1 cellular context compared by ENCODE assay signal in the genomic region with DNA sequence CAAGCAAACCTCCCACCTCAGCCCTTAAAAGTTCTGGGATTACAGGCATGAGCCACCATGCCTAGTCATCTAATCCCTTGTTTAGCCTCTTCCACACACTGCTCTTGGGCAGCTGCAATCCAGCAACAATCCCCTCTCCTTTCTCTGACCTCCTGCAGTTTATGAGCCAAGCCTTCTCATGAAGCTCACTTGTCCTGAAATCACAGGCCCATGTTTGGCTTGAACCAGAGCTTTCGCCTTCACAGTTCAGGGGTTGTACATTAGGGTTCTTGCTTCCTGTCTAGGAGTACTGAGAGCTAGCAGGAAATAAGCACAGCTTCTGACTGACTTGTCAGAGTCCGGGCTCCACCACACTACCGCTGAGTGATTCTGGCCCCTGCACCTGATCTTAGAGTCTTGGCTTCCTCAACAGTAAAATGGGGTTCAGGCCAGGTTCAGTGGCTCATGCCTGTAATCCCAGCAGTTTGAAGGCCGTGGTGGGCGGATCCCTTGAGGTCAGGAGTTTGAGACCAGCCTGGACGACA.
TF ChIP-seq lines count a peak whose summit lies in the region.

No MANE protein-coding gene starts in this region.

TF ChIP-seq in K562, 482 proteins besides CTCF, POLR2A, EP300 and RAD21 (continues in another document):
- TF ChIP-seq TAF9B (IDR thresholded peaks at IDR 0.05; ENCODE audit: partially characterized antibody), result no peak
- TF ChIP-seq NCOA2 (IDR thresholded peaks at IDR 0.05; ENCODE audit: partially characterized antibody in 2 of 2), result no peak
- no peak for TF ChIP-seq ZNF41 (CRISPR knock-in tag; conservative IDR thresholded peaks at IDR 0.05)
- TF ChIP-seq TCF7L2 (IDR thresholded peaks at IDR 0.05; ENCODE audit: low read depth, low read length), result no peak
- peak; percentile 43 for TF ChIP-seq CXXC5 (CRISPR knock-in tag; IDR thresholded peaks at IDR 0.05)
- no peak for TF ChIP-seq SREBF1 (IDR thresholded peaks at IDR 0.05; ENCODE audit: borderline replicate concordance, low read depth, low read length)
- no peak for TF ChIP-seq GATAD2A (IDR thresholded peaks at IDR 0.05)
- TF ChIP-seq PTTG1 (tag; IDR thresholded peaks at IDR 0.05; ENCODE audit: low read depth), result no peak
- no peak for TF ChIP-seq ESRRB (CRISPR knock-in tag; IDR thresholded peaks at IDR 0.05; ENCODE audit: borderline replicate concordance)
- no peak for TF ChIP-seq CHCHD3 (CRISPR knock-in tag; IDR thresholded peaks at IDR 0.05)
- no peak for TF ChIP-seq MTA2 (IDR thresholded peaks at IDR 0.05; ENCODE audit: low read depth)
- peak; percentile 18 for TF ChIP-seq NEUROD1 (IDR thresholded peaks at IDR 0.05; ENCODE audit: borderline replicate concordance, low read depth, low read length, partially characterized antibody)
- TF ChIP-seq, protein P1, sequence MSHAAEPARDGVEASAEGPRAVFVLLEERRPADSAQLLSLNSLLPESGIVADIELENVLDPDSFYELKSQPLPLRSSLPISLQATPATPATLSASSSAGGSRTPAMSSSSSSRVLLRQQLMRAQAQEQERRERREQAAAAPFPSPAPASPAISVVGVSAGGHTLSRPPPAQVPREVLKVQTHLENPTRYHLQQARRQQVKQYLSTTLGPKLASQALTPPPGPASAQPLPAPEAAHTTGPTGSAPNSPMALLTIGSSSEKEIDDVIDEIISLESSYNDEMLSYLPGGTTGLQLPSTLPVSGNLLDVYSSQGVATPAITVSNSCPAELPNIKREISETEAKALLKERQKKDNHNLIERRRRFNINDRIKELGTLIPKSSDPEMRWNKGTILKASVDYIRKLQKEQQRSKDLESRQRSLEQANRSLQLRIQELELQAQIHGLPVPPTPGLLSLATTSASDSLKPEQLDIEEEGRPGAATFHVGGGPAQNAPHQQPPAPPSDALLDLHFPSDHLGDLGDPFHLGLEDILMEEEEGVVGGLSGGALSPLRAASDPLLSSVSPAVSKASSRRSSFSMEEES (CRISPR knock-in tag; IDR thresholded peaks at IDR 0.05), result no peak
- TF ChIP-seq, protein P2, sequence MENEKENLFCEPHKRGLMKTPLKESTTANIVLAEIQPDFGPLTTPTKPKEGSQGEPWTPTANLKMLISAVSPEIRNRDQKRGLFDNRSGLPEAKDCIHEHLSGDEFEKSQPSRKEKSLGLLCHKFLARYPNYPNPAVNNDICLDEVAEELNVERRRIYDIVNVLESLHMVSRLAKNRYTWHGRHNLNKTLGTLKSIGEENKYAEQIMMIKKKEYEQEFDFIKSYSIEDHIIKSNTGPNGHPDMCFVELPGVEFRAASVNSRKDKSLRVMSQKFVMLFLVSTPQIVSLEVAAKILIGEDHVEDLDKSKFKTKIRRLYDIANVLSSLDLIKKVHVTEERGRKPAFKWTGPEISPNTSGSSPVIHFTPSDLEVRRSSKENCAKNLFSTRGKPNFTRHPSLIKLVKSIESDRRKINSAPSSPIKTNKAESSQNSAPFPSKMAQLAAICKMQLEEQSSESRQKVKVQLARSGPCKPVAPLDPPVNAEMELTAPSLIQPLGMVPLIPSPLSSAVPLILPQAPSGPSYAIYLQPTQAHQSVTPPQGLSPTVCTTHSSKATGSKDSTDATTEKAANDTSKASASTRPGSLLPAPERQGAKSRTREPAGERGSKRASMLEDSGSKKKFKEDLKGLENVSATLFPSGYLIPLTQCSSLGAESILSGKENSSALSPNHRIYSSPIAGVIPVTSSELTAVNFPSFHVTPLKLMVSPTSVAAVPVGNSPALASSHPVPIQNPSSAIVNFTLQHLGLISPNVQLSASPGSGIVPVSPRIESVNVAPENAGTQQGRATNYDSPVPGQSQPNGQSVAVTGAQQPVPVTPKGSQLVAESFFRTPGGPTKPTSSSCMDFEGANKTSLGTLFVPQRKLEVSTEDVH (IDR thresholded peaks at IDR 0.05; ENCODE audit: low read depth, partially characterized antibody), result no peak
- no peak for TF ChIP-seq TCF3 (CRISPR knock-in tag; IDR thresholded peaks at IDR 0.05)
- TF ChIP-seq ZNF316 (IDR thresholded peaks at IDR 0.05), result peak; percentile 54
- no peak for TF ChIP-seq ZFP30 (CRISPR knock-in tag; IDR thresholded peaks at IDR 0.05; ENCODE audit: borderline replicate concordance)
- no peak for TF ChIP-seq ETV5 (CRISPR knock-in tag; IDR thresholded peaks at IDR 0.05; ENCODE audit: low read depth)
- TF ChIP-seq DACH1 (IDR thresholded peaks at IDR 0.05; ENCODE audit: partially characterized antibody), result no peak
- TF ChIP-seq MIER1 (IDR thresholded peaks at IDR 0.05; ENCODE audit: low read depth), result no peak
- no peak for TF ChIP-seq PCBP1 (IDR thresholded peaks at IDR 0.05; ENCODE audit: low read depth, low read length, poor library complexity, severe bottlenecking)
- no peak for TF ChIP-seq HNRNPLL (IDR thresholded peaks at IDR 0.05; ENCODE audit: low read depth, low read length, poor library complexity, severe bottlenecking)
- TF ChIP-seq, protein P3, sequence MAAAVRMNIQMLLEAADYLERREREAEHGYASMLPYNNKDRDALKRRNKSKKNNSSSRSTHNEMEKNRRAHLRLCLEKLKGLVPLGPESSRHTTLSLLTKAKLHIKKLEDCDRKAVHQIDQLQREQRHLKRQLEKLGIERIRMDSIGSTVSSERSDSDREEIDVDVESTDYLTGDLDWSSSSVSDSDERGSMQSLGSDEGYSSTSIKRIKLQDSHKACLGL (CRISPR knock-in tag; IDR thresholded peaks at IDR 0.05; ENCODE audit: borderline replicate concordance, poor library complexity, severe bottlenecking), result no peak
- no peak for TF ChIP-seq ZNF778 (CRISPR knock-in tag; IDR thresholded peaks at IDR 0.05)
- TF ChIP-seq SUPT5H (IDR thresholded peaks at IDR 0.05), result no peak
- no peak for TF ChIP-seq TEAD1 (CRISPR knock-in tag; IDR thresholded peaks at IDR 0.05)
- TF ChIP-seq TGIF2 (CRISPR knock-in tag; IDR thresholded peaks at IDR 0.05), result no peak
- TF ChIP-seq SAFB (IDR thresholded peaks at IDR 0.05; ENCODE audit: borderline replicate concordance, low read depth, low read length), result no peak
- TF ChIP-seq, protein P4, sequence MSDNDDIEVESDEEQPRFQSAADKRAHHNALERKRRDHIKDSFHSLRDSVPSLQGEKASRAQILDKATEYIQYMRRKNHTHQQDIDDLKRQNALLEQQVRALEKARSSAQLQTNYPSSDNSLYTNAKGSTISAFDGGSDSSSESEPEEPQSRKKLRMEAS (CRISPR knock-in tag; IDR thresholded peaks at IDR 0.05), result peak; percentile 19; the same call in 1 of the 2 replicates
- peak; percentile 50 for TF ChIP-seq L3MBTL2 (IDR thresholded peaks at IDR 0.05)
- TF ChIP-seq ASH1L (IDR thresholded peaks at IDR 0.05; ENCODE audit: borderline replicate concordance, low read depth, partially characterized antibody), result no peak
- 0 out of 2 replicates have a peak, but pooled peaks have one; percentile 30 for TF ChIP-seq GABPA (tag; conservative IDR thresholded peaks at IDR 0.05; ENCODE audit: low read depth)
- TF ChIP-seq, protein P5, sequence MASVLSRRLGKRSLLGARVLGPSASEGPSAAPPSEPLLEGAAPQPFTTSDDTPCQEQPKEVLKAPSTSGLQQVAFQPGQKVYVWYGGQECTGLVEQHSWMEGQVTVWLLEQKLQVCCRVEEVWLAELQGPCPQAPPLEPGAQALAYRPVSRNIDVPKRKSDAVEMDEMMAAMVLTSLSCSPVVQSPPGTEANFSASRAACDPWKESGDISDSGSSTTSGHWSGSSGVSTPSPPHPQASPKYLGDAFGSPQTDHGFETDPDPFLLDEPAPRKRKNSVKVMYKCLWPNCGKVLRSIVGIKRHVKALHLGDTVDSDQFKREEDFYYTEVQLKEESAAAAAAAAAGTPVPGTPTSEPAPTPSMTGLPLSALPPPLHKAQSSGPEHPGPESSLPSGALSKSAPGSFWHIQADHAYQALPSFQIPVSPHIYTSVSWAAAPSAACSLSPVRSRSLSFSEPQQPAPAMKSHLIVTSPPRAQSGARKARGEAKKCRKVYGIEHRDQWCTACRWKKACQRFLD (CRISPR knock-in tag; IDR thresholded peaks at IDR 0.05), result no peak; the same call in 1 of the 2 replicates
- TF ChIP-seq, protein P6, sequence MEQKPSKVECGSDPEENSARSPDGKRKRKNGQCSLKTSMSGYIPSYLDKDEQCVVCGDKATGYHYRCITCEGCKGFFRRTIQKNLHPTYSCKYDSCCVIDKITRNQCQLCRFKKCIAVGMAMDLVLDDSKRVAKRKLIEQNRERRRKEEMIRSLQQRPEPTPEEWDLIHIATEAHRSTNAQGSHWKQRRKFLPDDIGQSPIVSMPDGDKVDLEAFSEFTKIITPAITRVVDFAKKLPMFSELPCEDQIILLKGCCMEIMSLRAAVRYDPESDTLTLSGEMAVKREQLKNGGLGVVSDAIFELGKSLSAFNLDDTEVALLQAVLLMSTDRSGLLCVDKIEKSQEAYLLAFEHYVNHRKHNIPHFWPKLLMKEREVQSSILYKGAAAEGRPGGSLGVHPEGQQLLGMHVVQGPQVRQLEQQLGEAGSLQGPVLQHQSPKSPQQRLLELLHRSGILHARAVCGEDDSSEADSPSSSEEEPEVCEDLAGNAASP (IDR thresholded peaks at IDR 0.05), result no peak
- TF ChIP-seq ZNF133 (CRISPR knock-in tag; IDR thresholded peaks at IDR 0.05), result no peak
- TF ChIP-seq, protein P7, sequence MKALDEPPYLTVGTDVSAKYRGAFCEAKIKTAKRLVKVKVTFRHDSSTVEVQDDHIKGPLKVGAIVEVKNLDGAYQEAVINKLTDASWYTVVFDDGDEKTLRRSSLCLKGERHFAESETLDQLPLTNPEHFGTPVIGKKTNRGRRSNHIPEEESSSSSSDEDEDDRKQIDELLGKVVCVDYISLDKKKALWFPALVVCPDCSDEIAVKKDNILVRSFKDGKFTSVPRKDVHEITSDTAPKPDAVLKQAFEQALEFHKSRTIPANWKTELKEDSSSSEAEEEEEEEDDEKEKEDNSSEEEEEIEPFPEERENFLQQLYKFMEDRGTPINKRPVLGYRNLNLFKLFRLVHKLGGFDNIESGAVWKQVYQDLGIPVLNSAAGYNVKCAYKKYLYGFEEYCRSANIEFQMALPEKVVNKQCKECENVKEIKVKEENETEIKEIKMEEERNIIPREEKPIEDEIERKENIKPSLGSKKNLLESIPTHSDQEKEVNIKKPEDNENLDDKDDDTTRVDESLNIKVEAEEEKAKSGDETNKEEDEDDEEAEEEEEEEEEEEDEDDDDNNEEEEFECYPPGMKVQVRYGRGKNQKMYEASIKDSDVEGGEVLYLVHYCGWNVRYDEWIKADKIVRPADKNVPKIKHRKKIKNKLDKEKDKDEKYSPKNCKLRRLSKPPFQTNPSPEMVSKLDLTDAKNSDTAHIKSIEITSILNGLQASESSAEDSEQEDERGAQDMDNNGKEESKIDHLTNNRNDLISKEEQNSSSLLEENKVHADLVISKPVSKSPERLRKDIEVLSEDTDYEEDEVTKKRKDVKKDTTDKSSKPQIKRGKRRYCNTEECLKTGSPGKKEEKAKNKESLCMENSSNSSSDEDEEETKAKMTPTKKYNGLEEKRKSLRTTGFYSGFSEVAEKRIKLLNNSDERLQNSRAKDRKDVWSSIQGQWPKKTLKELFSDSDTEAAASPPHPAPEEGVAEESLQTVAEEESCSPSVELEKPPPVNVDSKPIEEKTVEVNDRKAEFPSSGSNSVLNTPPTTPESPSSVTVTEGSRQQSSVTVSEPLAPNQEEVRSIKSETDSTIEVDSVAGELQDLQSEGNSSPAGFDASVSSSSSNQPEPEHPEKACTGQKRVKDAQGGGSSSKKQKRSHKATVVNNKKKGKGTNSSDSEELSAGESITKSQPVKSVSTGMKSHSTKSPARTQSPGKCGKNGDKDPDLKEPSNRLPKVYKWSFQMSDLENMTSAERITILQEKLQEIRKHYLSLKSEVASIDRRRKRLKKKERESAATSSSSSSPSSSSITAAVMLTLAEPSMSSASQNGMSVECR (CRISPR knock-in tag; IDR thresholded peaks at IDR 0.05), result no peak
- no peak for TF ChIP-seq ZNF583 (CRISPR knock-in tag; IDR thresholded peaks at IDR 0.05)
- TF ChIP-seq, protein P8, sequence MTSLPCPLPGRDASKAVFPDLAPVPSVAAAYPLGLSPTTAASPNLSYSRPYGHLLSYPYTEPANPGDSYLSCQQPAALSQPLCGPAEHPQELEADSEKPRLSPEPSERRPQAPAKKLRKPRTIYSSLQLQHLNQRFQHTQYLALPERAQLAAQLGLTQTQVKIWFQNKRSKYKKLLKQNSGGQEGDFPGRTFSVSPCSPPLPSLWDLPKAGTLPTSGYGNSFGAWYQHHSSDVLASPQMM (CRISPR knock-in tag; IDR thresholded peaks at IDR 0.05), result no peak
- TF ChIP-seq, protein P9, sequence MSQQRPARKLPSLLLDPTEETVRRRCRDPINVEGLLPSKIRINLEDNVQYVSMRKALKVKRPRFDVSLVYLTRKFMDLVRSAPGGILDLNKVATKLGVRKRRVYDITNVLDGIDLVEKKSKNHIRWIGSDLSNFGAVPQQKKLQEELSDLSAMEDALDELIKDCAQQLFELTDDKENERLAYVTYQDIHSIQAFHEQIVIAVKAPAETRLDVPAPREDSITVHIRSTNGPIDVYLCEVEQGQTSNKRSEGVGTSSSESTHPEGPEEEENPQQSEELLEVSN (IDR thresholded peaks at IDR 0.05; ENCODE audit: borderline replicate concordance in 1 of 2, extremely low read depth in 1 of 2, insufficient read depth in 1 of 2, insufficient read length in 1 of 2, low read depth in 1 of 2, low read length in 1 of 2, poor library complexity in 1 of 2, severe bottlenecking in 1 of 2), result no peak
